ENCODE assay signal across 28 cellular contexts in genomic region chr14:34283590-34283989, GRCh38.
"Had no signal": no experiment of that assay in that cellular context is flagged by ENCODE, and none has a peak within 500 bp of the region (broad histone marks: within the 10 kb centered on the region; RNA-seq: fewer than 3 reads in every experiment).

No MANE protein-coding gene starts in this region.

- H3K4me1 ChIP-seq: colonic mucosa, esophagus muscularis mucosa, esophagus squamous epithelium, foreskin keratinocyte, gastrocnemius medialis, gastroesophageal sphincter, heart left ventricle, heart right ventricle had no signal

- DNase-seq: colonic mucosa; cortex of kidney; dermis blood vessel endothelial cell; dorsolateral prefrontal cortex; effector CD4-positive, alpha-beta T cell; effector CD8-positive, alpha-beta T cell; effector memory CD4-positive, alpha-beta T cell; effector memory CD8-positive, alpha-beta T cell; endodermal cell; erythroblast; esophagus squamous epithelium; foreskin fibroblast; foreskin keratinocyte; foreskin melanocyte; gastrocnemius medialis; glutamatergic neuron; head of caudate nucleus; heart left ventricle; heart right ventricle had no signal

- ATAC-seq: effector memory CD8-positive, alpha-beta T cell; esophagus mucosa; foreskin keratinocyte; gastrocnemius medialis; gastroesophageal sphincter; heart left ventricle; heart right ventricle had no signal

- H3K9me3 ChIP-seq: colonic mucosa, esophagus muscularis mucosa, esophagus squamous epithelium, gastrocnemius medialis, gastroesophageal sphincter had no signal

- H3K27ac ChIP-seq: colonic mucosa, coronary artery, dorsolateral prefrontal cortex, epithelial cell of prostate, esophagus muscularis mucosa, esophagus squamous epithelium, foreskin keratinocyte, gastrocnemius medialis, gastroesophageal sphincter, heart left ventricle, heart right ventricle had no signal

- H3K36me3 ChIP-seq: colonic mucosa, esophagus muscularis mucosa, esophagus squamous epithelium, gastrocnemius medialis, gastroesophageal sphincter, heart left ventricle, heart right ventricle had no signal

- H3K27me3 ChIP-seq: colonic mucosa, dorsolateral prefrontal cortex, esophagus muscularis mucosa, esophagus squamous epithelium, foreskin keratinocyte, gastrocnemius medialis, gastroesophageal sphincter, heart left ventricle, heart right ventricle had no signal

- FAIRE-seq: colon, endometrium, endothelial cell of umbilical vein, frontal cortex had no signal

- H3K4me3 ChIP-seq: colonic mucosa, coronary artery, dorsolateral prefrontal cortex, esophagus muscularis mucosa, esophagus squamous epithelium, gastrocnemius medialis, gastroesophageal sphincter, heart left ventricle, heart right ventricle had no signal
